In genomic region chr10:62054408-62054807, GRCh38 we compare ENCODE assay signal across 10 cellular contexts.
DNase-seq lines count a peak whose midpoint lies in the region; ATAC-seq and TF ChIP-seq lines count a peak whose summit lies in the region.
"Had no signal": no experiment of that assay in that cellular context is flagged by ENCODE, and none has a peak within 500 bp of the region (broad histone marks: within the 10 kb centered on the region; RNA-seq: fewer than 3 reads in every experiment).

No MANE protein-coding gene starts in this region.

- peak overlapping the region; percentile 95 to 99 (median 96) for H3K27ac ChIP-seq in gastrocnemius medialis

- DNase-seq in adipocyte (ENCODE audit: low read depth) (no peak), gastrocnemius medialis (no peak), glutamatergic neuron (no peak), AG20443 (ENCODE audit: low spot score) (no peak), Calu3 (no peak), middle frontal gyrus (ENCODE audit: extremely low spot score, low spot score) (no peak)
- DNase-seq: NCI-H524 treated with DMSO at 0.1 percent for 48 hours, substantia nigra had no signal

- H3K9me3 Mint-ChIP-seq in glutamatergic neuron (ENCODE audit: unreplicated experiment) (no peaks in the 10 kb centered on the region), Calu3 (ENCODE audit: low read depth, unreplicated experiment) (peaks cover 2% of the 10 kb centered on the region)

- H3K36me3 ChIP-seq in adipocyte (ENCODE audit: control insufficient read depth, insufficient read depth, low read length, severe bottlenecking) (peaks cover 77% of the 10 kb centered on the region), gastrocnemius medialis (peaks cover 8 to 89% of the 10 kb centered on the region in 2 donors)

- H3K4me1 Mint-ChIP-seq in glutamatergic neuron (ENCODE audit: low read depth, unreplicated experiment) = peaks cover 10% of the 10 kb centered on the region
- H3K4me1 Mint-ChIP-seq in Calu3 (ENCODE audit: low read depth, unreplicated experiment) = peaks cover 39% of the 10 kb centered on the region

- H3K4me3 ChIP-seq in adipocyte (ENCODE audit: low read length) (peak overlapping the region; percentile 99), gastrocnemius medialis (peak overlapping the region; percentile 46 to 79 (median 74))

- H3K4me1 ChIP-seq in adipocyte (ENCODE audit: control insufficient read depth, insufficient read depth, low read length) (peaks cover 81% of the 10 kb centered on the region), gastrocnemius medialis (peaks cover 36 to 70% of the 10 kb centered on the region in 2 donors)

- CTCF ChIA-PET in Calu3 (lab: Charles Lee) = interaction anchor here (0.7 to 0.8 kb wide), 2 partner anchors 204 to 573 kb away, joined by 3 to 4 read pairs; no protein-coding TSS in a partner anchor

- H3K4me3 Mint-ChIP-seq in glutamatergic neuron (ENCODE audit: unreplicated experiment) (no peak overlapping the region), Calu3 (ENCODE audit: low read depth, unreplicated experiment) (no peak overlapping the region)

- no peaks in the 10 kb centered on the region for H3K36me3 Mint-ChIP-seq in glutamatergic neuron (ENCODE audit: unreplicated experiment)
- peaks cover 5% of the 10 kb centered on the region for H3K36me3 Mint-ChIP-seq in Calu3 (ENCODE audit: insufficient read depth, unreplicated experiment)

- H3K27me3 Mint-ChIP-seq in glutamatergic neuron (ENCODE audit: unreplicated experiment) (no peaks in the 10 kb centered on the region), Calu3 (ENCODE audit: unreplicated experiment) (no peaks in the 10 kb centered on the region)

- H3K27me3 ChIP-seq in adipocyte (replicated peaks; ENCODE audit: control insufficient read depth, insufficient read depth, low read length) = no peaks in the 10 kb centered on the region
- no peaks in the 10 kb centered on the region for H3K27me3 ChIP-seq in gastrocnemius medialis

- BruUV-seq in Calu3 (replicated peaks; lab: Mats Ljungman, UMichigan) = no TSS peak

- ATAC-seq in GM18505 (IDR thresholded peaks at IDR 0.05; ENCODE audit: unreplicated experiment) (peak; percentile 42), HG02588 (IDR thresholded peaks at IDR 0.05; ENCODE audit: unreplicated experiment) (peak; percentile 36), gastrocnemius medialis (no peak)

- TF ChIP-seq POLR2A in GM18505 (IDR thresholded peaks at IDR 0.05; ENCODE audit: borderline replicate concordance, extremely low read depth, insufficient read depth, insufficient read length) = peak; percentile 29
- no peak for TF ChIP-seq POLR2A in gastrocnemius medialis (IDR thresholded peaks at IDR 0.05)

- in situ Hi-C loops in gastrocnemius medialis (cut with MboI; ENCODE audit: low sequenced_read_pairs in 4 of 4) = loop anchor here in 2 of 4 donors (10.0 to 25.0 kb wide), 4 partner anchors 1117 to 1660 kb away; partner anchors contain the start of gene RHOBTB1 (in 1 of the 2)

- no peak for TF ChIP-seq CTCF in gastrocnemius medialis (IDR thresholded peaks at IDR 0.05 in 4 of 5, conservative IDR thresholded peaks at IDR 0.05 in 1 of 5)
- no peak for TF ChIP-seq CTCF in glutamatergic neuron (IDR thresholded peaks at IDR 0.05; ENCODE audit: partially characterized antibody, unreplicated experiment)
- TF ChIP-seq CTCF in Calu3 (IDR thresholded peaks at IDR 0.05; ENCODE audit: unreplicated experiment) = no peak

- intact Hi-C loops in gastrocnemius medialis (cut with DNase I; ENCODE audit: low total_unique reads) = loop anchor here (10.0 kb wide), 1 partner anchor 1210 kb away; no protein-coding TSS in a partner anchor
- intact Hi-C loops in Calu3 (cut with micrococcal nuclease; ENCODE audit: unreplicated experiment) = no loop called here

- no peaks in the 10 kb centered on the region for H3K9me3 ChIP-seq in adipocyte (ENCODE audit: control insufficient read depth, low read length)
- no peaks in the 10 kb centered on the region for H3K9me3 ChIP-seq in gastrocnemius medialis

- H3K9ac ChIP-seq in adipocyte (ENCODE audit: low read length) = peak overlapping the region; percentile 86

- H3K27ac Mint-ChIP-seq in glutamatergic neuron (ENCODE audit: unreplicated experiment) (no peak overlapping the region), Calu3 (ENCODE audit: unreplicated experiment) (no peak overlapping the region)

Comparison
In these comparisons a context has a peak if more than half of its experiments do, and no peak if none do; other contexts are left out.
1. ATAC-seq: peak in GM18505 (single experiment) and HG02588 (single experiment); none in gastrocnemius medialis (0 of 2).